In the genomic region with DNA sequence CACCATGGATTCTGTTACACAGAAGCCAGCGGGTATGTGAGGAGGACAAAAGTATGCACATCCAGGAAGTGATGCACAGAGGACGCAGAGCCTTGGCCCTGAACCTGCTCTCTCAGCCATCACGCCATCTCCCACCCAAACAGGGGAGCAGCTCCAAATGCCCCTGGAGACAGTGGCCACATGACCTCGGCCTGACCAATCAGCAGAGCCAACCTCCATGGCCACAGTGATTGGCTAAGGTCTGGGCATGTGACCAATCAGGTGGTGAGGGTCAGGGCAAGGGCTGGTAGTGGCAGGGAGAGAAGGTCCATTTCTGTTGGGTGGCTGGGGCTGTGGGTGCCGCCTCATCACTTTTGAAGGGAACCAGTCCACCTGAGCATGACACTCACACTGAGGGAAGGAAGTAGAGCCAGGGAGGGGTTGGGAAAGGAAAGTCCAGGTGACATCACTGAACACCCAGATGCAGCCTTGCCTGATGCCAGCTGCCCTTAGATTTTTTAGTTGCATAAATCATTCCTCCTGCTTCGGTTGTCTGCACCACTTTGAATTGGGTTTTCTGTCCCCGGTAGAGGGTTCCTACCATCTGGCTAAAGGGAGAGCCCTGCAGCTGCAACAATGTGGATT, we compare ENCODE assay signal across 25 cellular contexts.
DNase-seq lines count a peak whose midpoint lies in the region; ATAC-seq and TF ChIP-seq lines count a peak whose summit lies in the region.
"Had no signal": no experiment of that assay in that cellular context is flagged by ENCODE, and none has a peak within 500 bp of the region (broad histone marks: within the 10 kb centered on the region; RNA-seq: fewer than 3 reads in every experiment).

No MANE protein-coding gene starts in this region.

- TF ChIP-seq EP300 in suprapubic skin (IDR thresholded peaks at IDR 0.05), result no peak

- DNase-seq in DMS 273 (lab: John Stamatoyannopoulos, UW; ENCODE audit: unreplicated experiment) (peak; percentile 17), DMS 273 treated with DMSO at 0.1 percent for 48 hours (lab: John Stamatoyannopoulos, UW) (no peak), Peyer's patch (peak in 2 of 3 donors; percentile 16 to 26), islet precursor cell (peak; percentile 27), suprapubic skin (ENCODE audit: low spot score in 2 of 2) (peak; percentile 29 to 31), HPDE6-E6E7 (ENCODE audit: extremely low spot score) (no peak), RKO (ENCODE audit: low spot score) (no peak)
- DNase-seq: activated CD4-positive, alpha-beta T cell treated with anti-CD3 and anti-CD28 coated beads for 36 hours; activated naive CD4-positive, alpha-beta T cell; activated T-cell treated with anti-CD3 and anti-CD28 coated beads, Interleukin-2, amount 50 U/mL, for 1 hour; amniotic stem cell; CD8-positive, alpha-beta memory T cell; DMS153; effector CD4-positive, alpha-beta T cell; GOT3; NCI-H1092; NCI-H187; NCI-H2171 treated with DMSO at 0.1 percent for 48 hours; NCI-H524 treated with DMSO at 0.1 percent for 48 hours; SJCRH30; stimulated activated CD4-positive, alpha-beta T cell treated with anti-CD3 and anti-CD28 coated beads, Interleukin-2, amount 100 ng/mL, for 48 hours had no signal

- TF ChIP-seq CTCF in Peyer's patch (IDR thresholded peaks at IDR 0.05), result no peak
- no peak for TF ChIP-seq CTCF in suprapubic skin (IDR thresholded peaks at IDR 0.05)

- H3K27ac ChIP-seq in Peyer's patch (no peak overlapping the region), suprapubic skin (no peak overlapping the region)
- H3K27ac ChIP-seq: 22Rv1, epithelial cell of prostate, SJCRH30 had no signal

- H3K36me3 ChIP-seq in Peyer's patch (no peaks in the 10 kb centered on the region), suprapubic skin (no peaks in the 10 kb centered on the region)
- H3K36me3 ChIP-seq: SJCRH30 had no signal

- no peak for ATAC-seq in GM18861 (IDR thresholded peaks at IDR 0.05; ENCODE audit: unreplicated experiment)
- ATAC-seq: activated CD4-positive, alpha-beta T cell treated with anti-CD3 and anti-CD28 coated beads for 36 hours; T-helper 17 cell had no signal

- H3K4me3 ChIP-seq in Peyer's patch (no peak overlapping the region), suprapubic skin (no peak overlapping the region)
- H3K4me3 ChIP-seq: SJCRH30 had no signal

- H3K9me3 ChIP-seq in Peyer's patch, result no peaks in the 10 kb centered on the region
- no peaks in the 10 kb centered on the region for H3K9me3 ChIP-seq in suprapubic skin
- H3K9me3 ChIP-seq: SJCRH30 had no signal

- H3K27me3 ChIP-seq in Peyer's patch (no peaks in the 10 kb centered on the region), suprapubic skin (no peaks in the 10 kb centered on the region)

- WGBS in suprapubic skin, result 84% methylated on average over 7 of the region's 7 CpGs

- H3K4me1 ChIP-seq in Peyer's patch (no peaks in the 10 kb centered on the region), suprapubic skin (no peaks in the 10 kb centered on the region)
- H3K4me1 ChIP-seq: SJCRH30 had no signal

- TF ChIP-seq POLR2A in Peyer's patch (IDR thresholded peaks at IDR 0.05), result no peak
- no peak for TF ChIP-seq POLR2A in suprapubic skin (IDR thresholded peaks at IDR 0.05)

Comparison
In these comparisons a context has a peak if more than half of its experiments do, and no peak if none do; other contexts are left out.
1. DNase-seq: peak in DMS 273 (single experiment), Peyer's patch (2 of 3), islet precursor cell (single experiment) and suprapubic skin (2 of 2); none in DMS 273 treated with DMSO at 0.1 percent for 48 hours (single experiment), HPDE6-E6E7 (single experiment) and RKO (single experiment).